Comparison of ENCODE assay signal across 9 cellular contexts in genomic region chr19:47296036-47296435, GRCh38. TPM values are rescaled to one million over a fixed set of nuclear protein-coding genes. Genes with fewer than 3 reads are reported as not detected.
DNase-seq lines count a peak whose midpoint lies in the region; ATAC-seq and TF ChIP-seq lines count a peak whose summit lies in the region.
"Had no signal": no experiment of that assay in that cellular context is flagged by ENCODE, and none has a peak within 500 bp of the region (broad histone marks: within the 10 kb centered on the region; RNA-seq: fewer than 3 reads in every experiment).

No MANE protein-coding gene starts in this region.

- ATAC-seq in SK-N-SH treated with all-trans-retinoic acid at 6 μM for 48 hours (peak; percentile 97), HG03097 (IDR thresholded peaks at IDR 0.05; ENCODE audit: low FRiP score, unreplicated experiment) (no peak)

- H3K27me3 Mint-ChIP-seq in activated naive CD4-positive, alpha-beta T cell treated with anti-CD3 and anti-CD28 coated beads, Interleukin-2, amount 10 ng/mL, durations not matched to agents 7 days and 5 days = no peaks in the 10 kb centered on the region
- peaks cover 4% of the 10 kb centered on the region for H3K27me3 Mint-ChIP-seq in glutamatergic neuron (ENCODE audit: unreplicated experiment)

- no peaks in the 10 kb centered on the region for H3K4me1 ChIP-seq in uterus

- no peaks in the 10 kb centered on the region for H3K36me3 ChIP-seq in uterus

- no peak overlapping the region for H3K27ac Mint-ChIP-seq in activated naive CD4-positive, alpha-beta T cell treated with anti-CD3 and anti-CD28 coated beads, Interleukin-2, amount 10 ng/mL, durations not matched to agents 7 days and 5 days
- no peak overlapping the region for H3K27ac Mint-ChIP-seq in glutamatergic neuron (ENCODE audit: unreplicated experiment)

- no peaks in the 10 kb centered on the region for H3K9me3 Mint-ChIP-seq in activated naive CD4-positive, alpha-beta T cell treated with anti-CD3 and anti-CD28 coated beads, Interleukin-2, amount 10 ng/mL, durations not matched to agents 7 days and 5 days
- peaks cover 1% of the 10 kb centered on the region for H3K9me3 Mint-ChIP-seq in glutamatergic neuron (ENCODE audit: unreplicated experiment)

- no peaks in the 10 kb centered on the region for H3K27me3 ChIP-seq in uterus

- no peak for TF ChIP-seq POLR2A in uterus (IDR thresholded peaks at IDR 0.05)

- TF ChIP-seq CTCF in GM12865 (IDR thresholded peaks at IDR 0.05; ENCODE audit: insufficient read depth, low read depth, low read length, missing control alignments) (peak; percentile 64), glutamatergic neuron (IDR thresholded peaks at IDR 0.05; ENCODE audit: partially characterized antibody, unreplicated experiment) (peak; percentile 82), uterus (IDR thresholded peaks at IDR 0.05) (peak; percentile 56 to 66 (median 60))

- CTCF ChIA-PET in activated naive CD4-positive, alpha-beta T cell treated with anti-CD3 and anti-CD28 coated beads, Interleukin-2, amount 10 ng/mL, durations not matched to agents 7 days and 5 days (lab: Charles Lee) = interaction anchor here (0.8 to 7.9 kb wide), 11 partner anchors 9 to 404 kb away, joined by 3 to 46 read pairs (median 6); partner anchors contain the start of genes C5AR1 and INAFM1

- intact Hi-C loops in posterior cingulate gyrus (cut with DNase I) (loop anchor here (1.0 to 10.0 kb wide), 2 partner anchors 95 to 129 kb away; no protein-coding TSS in a partner anchor), uterus (cut with DNase I; ENCODE audit: low total_unique reads) (loop anchor here (10.0 kb wide), 1 partner anchor 129 kb away; no protein-coding TSS in a partner anchor)

- no peak overlapping the region for H3K27ac ChIP-seq in uterus
- H3K27ac ChIP-seq: epithelial cell of prostate had no signal

- H3K4me1 Mint-ChIP-seq in activated naive CD4-positive, alpha-beta T cell treated with anti-CD3 and anti-CD28 coated beads, Interleukin-2, amount 10 ng/mL, durations not matched to agents 7 days and 5 days = peaks cover 13% of the 10 kb centered on the region
- H3K4me1 Mint-ChIP-seq in glutamatergic neuron (ENCODE audit: low read depth, unreplicated experiment) = no peaks in the 10 kb centered on the region

- no peaks in the 10 kb centered on the region for H3K9me3 ChIP-seq in uterus

- no peaks in the 10 kb centered on the region for H3K36me3 Mint-ChIP-seq in activated naive CD4-positive, alpha-beta T cell treated with anti-CD3 and anti-CD28 coated beads, Interleukin-2, amount 10 ng/mL, durations not matched to agents 7 days and 5 days
- peaks cover 5% of the 10 kb centered on the region for H3K36me3 Mint-ChIP-seq in glutamatergic neuron (ENCODE audit: unreplicated experiment)

- H3K4me3 Mint-ChIP-seq in activated naive CD4-positive, alpha-beta T cell treated with anti-CD3 and anti-CD28 coated beads, Interleukin-2, amount 10 ng/mL, durations not matched to agents 7 days and 5 days = no peak overlapping the region
- no peak overlapping the region for H3K4me3 Mint-ChIP-seq in glutamatergic neuron (ENCODE audit: unreplicated experiment)

- H3K4me3 ChIP-seq in GM12865 (ENCODE audit: low read depth, low read length) = no peak overlapping the region
- H3K4me3 ChIP-seq in uterus = no peak overlapping the region

- peak; percentile 91 for DNase-seq in GM12865 (ENCODE audit: low read depth)
- peak; percentile 82 for DNase-seq in NCI-H1105 (lab: John Stamatoyannopoulos, UW)
- DNase-seq in activated naive CD4-positive, alpha-beta T cell treated with anti-CD3 and anti-CD28 coated beads, Interleukin-2, amount 10 ng/mL, durations not matched to agents 7 days and 5 days = peak; percentile 84
- DNase-seq in glutamatergic neuron = peak; percentile 80
- DNase-seq in posterior cingulate gyrus = peak in 7 of 10 donors; percentile 56 to 91 (median 70)
- DNase-seq in uterus = peak; percentile 53 to 81

TF ChIP-seq in SK-N-SH treated with all-trans-retinoic acid at 6 μM for 48 hours, 23 proteins besides CTCF, POLR2A, EP300 and RAD21:
- TF ChIP-seq CREB5 (CRISPR knock-in tag; IDR thresholded peaks at IDR 0.05; ENCODE audit: low read depth) = no peak
- TF ChIP-seq GLIS3 (CRISPR knock-in tag; IDR thresholded peaks at IDR 0.05) = no peak
- no peak for TF ChIP-seq POU6F1 (CRISPR knock-in tag; IDR thresholded peaks at IDR 0.05; ENCODE audit: borderline replicate concordance, low read depth)
- no peak for TF ChIP-seq ZFP30 (CRISPR knock-in tag; IDR thresholded peaks at IDR 0.05)
- no peak for TF ChIP-seq SNAI2 (CRISPR knock-in tag; IDR thresholded peaks at IDR 0.05)
- TF ChIP-seq, protein P1, sequence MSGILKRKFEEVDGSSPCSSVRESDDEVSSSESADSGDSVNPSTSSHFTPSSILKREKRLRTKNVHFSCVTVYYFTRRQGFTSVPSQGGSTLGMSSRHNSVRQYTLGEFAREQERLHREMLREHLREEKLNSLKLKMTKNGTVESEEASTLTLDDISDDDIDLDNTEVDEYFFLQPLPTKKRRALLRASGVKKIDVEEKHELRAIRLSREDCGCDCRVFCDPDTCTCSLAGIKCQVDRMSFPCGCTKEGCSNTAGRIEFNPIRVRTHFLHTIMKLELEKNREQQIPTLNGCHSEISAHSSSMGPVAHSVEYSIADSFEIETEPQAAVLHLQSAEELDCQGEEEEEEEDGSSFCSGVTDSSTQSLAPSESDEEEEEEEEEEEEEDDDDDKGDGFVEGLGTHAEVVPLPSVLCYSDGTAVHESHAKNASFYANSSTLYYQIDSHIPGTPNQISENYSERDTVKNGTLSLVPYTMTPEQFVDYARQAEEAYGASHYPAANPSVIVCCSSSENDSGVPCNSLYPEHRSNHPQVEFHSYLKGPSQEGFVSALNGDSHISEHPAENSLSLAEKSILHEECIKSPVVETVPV (CRISPR knock-in tag; IDR thresholded peaks at IDR 0.05) = no peak
- no peak for TF ChIP-seq CSDC2 (CRISPR knock-in tag; IDR thresholded peaks at IDR 0.05)
- TF ChIP-seq ESRRG (CRISPR knock-in tag; IDR thresholded peaks at IDR 0.05) = no peak

RNA-seq across cellular contexts. Expression of gene C5AR1, which starts 13.6 kb away (rescaled TPM):
- total RNA-seq in glutamatergic neuron (ENCODE audit: unreplicated experiment) (1.4 TPM), uterus (1 to 10 TPM in 3 of 4 donors, under 1 TPM in 1; 0.51 to 8.0 (median 2.9) TPM)

RNA-seq across cellular contexts. Expression of gene INAFM1, which starts 21.4 kb away (rescaled TPM):
- total RNA-seq in glutamatergic neuron (ENCODE audit: unreplicated experiment) (65.0 TPM), uterus (10 to 100 TPM in 2 of 4 donors, 1 to 10 TPM in 2; 2.8 to 39.5 (median 13.5) TPM)

RNA-seq across cellular contexts. Expression of gene C5AR2, which starts 35.9 kb away (rescaled TPM):
- total RNA-seq in glutamatergic neuron (ENCODE audit: unreplicated experiment) = not detected
- total RNA-seq in uterus = under 1 TPM in 3 of 4 donors, not detected in 1; 0.29 to 0.69 (median 0.64) TPM

RNA-seq across cellular contexts. Expression of gene CCDC9, which starts 39.7 kb away (rescaled TPM):
- total RNA-seq in glutamatergic neuron (ENCODE audit: unreplicated experiment) (16.8 TPM), uterus (10 to 100 TPM in 2 of 4 donors, 1 to 10 TPM in 2; 2.6 to 45.4 (median 8.1) TPM)

RNA-seq across cellular contexts. Expression of gene DHX34, which starts 53.1 kb away (rescaled TPM):
- total RNA-seq in glutamatergic neuron (ENCODE audit: unreplicated experiment) (119 TPM), uterus (10 to 100 TPM; 11.5 to 17.3 (median 15.8) TPM)
